ENCODE assay signal across 17 cellular contexts in genomic region chr2:17270894-17271293, GRCh38.
DNase-seq lines count a peak whose midpoint lies in the region; ATAC-seq, FAIRE-seq and TF ChIP-seq lines count a peak whose summit lies in the region.
"Had no signal": no experiment of that assay in that cellular context is flagged by ENCODE, and none has a peak within 500 bp of the region (broad histone marks: within the 10 kb centered on the region; RNA-seq: fewer than 3 reads in every experiment).

No MANE protein-coding gene starts in this region.

- no peak for FAIRE-seq in D721Med (lab: Jason Lieb, UNC)
- FAIRE-seq: colon had no signal

- DNase-seq in GF-D8 (lab: John Stamatoyannopoulos, UW) (peak; percentile 39), OCI-M2 (lab: John Stamatoyannopoulos, UW; ENCODE audit: unreplicated experiment) (peak; percentile 56), CD14-positive monocyte (ENCODE audit: low spot score) (no peak), D721Med (ENCODE audit: insufficient read length, low spot score) (no peak), nucleus accumbens (lab: John Stamatoyannopoulos, UW) (no peak)
- DNase-seq in stimulated activated CD4-positive, alpha-beta T cell treated with anti-CD3 and anti-CD28 coated beads, Interleukin-12 subunit alpha, Interleukin-12 subunit beta, amount 100 ng/mL, for 4 hours = no peak
- DNase-seq: activated CD4-positive, alpha-beta T cell treated with anti-CD3 and anti-CD28 coated beads for 4 hours; activated T-cell treated with anti-CD3 and anti-CD28 coated beads, Interleukin-2, amount 50 U/mL, for 48 hours; adrenal gland; Calu3; HFFc6; stimulated activated CD8-positive, alpha-beta memory T cell treated with anti-CD3 and anti-CD28 coated beads, Interleukin-4, amount 100 ng/mL, for 48 hours; tibial artery had no signal

- no peak overlapping the region for H3K4me3 Mint-ChIP-seq in CD14-positive monocyte
- H3K4me3 Mint-ChIP-seq: HFFc6; T-helper 1 cell treated with Interleukin-12 subunit alpha and Interleukin-12 subunit beta and Interleukin-4 antibody, amounts not matched to agents 30 μg/mL and 1 μg/mL, for 36 hours had no signal

- intact Hi-C loops in CD14-positive monocyte (cut with micrococcal nuclease) = no loop called here

- peak; percentile 66 for ATAC-seq in GM19463 (IDR thresholded peaks at IDR 0.05; ENCODE audit: unreplicated experiment)
- ATAC-seq in HG03139 (IDR thresholded peaks at IDR 0.05; ENCODE audit: unreplicated experiment) = peak; percentile 76

- H3K4me1 Mint-ChIP-seq in CD14-positive monocyte = peaks cover 2% of the 10 kb centered on the region

- no peaks in the 10 kb centered on the region for H3K36me3 Mint-ChIP-seq in CD14-positive monocyte

- H3K9me3 Mint-ChIP-seq in CD14-positive monocyte = peaks cover 0 to 6% (median 0%) of the 10 kb centered on the region in 7 donors
- H3K9me3 Mint-ChIP-seq: T-helper 1 cell treated with Interleukin-12 subunit alpha and Interleukin-12 subunit beta and Interleukin-4 antibody, amounts not matched to agents 30 μg/mL and 1 μg/mL, for 36 hours had no signal

- H3K27me3 Mint-ChIP-seq in CD14-positive monocyte (ENCODE audit: low read depth in 3 of 3) = peaks cover 0 to 1% (median 0%) of the 10 kb centered on the region in 3 donors

- peak overlapping the region in 1 of 7 donors; percentile 13 for H3K27ac Mint-ChIP-seq in CD14-positive monocyte
- H3K27ac Mint-ChIP-seq: HFFc6; T-helper 1 cell treated with Interleukin-12 subunit alpha and Interleukin-12 subunit beta and Interleukin-4 antibody, amounts not matched to agents 30 μg/mL and 1 μg/mL, for 36 hours had no signal

- TF ChIP-seq CTCF in CD14-positive monocyte (IDR thresholded peaks at IDR 0.05) = no peak
- TF ChIP-seq CTCF in D721Med (IDR thresholded peaks at IDR 0.05; ENCODE audit: insufficient read depth, missing control alignments) = no peak

Comparison
In these comparisons a context has a peak if more than half of its experiments do, and no peak if none do; other contexts are left out.
1. DNase-seq: peak in GF-D8 (single experiment) and OCI-M2 (single experiment); none in CD14-positive monocyte (single experiment), D721Med (single experiment), nucleus accumbens (0 of 56) and stimulated activated CD4-positive, alpha-beta T cell treated with anti-CD3 and anti-CD28 coated beads, Interleukin-12 subunit alpha, Interleukin-12 subunit beta, amount 100 ng/mL, for 4 hours (single experiment).